In the genomic region with DNA sequence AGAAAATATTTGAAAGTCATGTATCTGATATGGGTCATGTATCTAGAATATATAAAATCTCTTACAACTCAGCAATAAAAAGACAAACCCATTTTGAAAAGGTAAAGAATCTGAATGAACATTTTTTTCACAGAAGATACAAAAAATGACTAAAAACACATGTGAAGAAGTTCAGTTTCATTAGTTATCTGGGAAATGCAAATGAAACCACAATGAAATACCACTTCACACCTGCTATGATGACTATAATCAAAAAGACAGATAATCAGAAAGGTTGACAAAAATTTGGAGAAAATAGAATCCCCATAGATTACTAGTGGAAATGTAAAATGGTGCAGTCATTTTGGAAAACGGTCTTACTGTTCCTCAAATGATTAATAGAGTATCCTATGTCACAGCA, we compare ENCODE assay signal across 19 cellular contexts.
A peak's percentile ranks its signal among the peaks of the same experiment; 100 is the strongest.
DNase-seq lines count a peak whose midpoint lies in the region; ATAC-seq, FAIRE-seq and TF ChIP-seq lines count a peak whose summit lies in the region.
"Had no signal": no experiment of that assay in that cellular context is flagged by ENCODE, and none has a peak within 500 bp of the region (broad histone marks: within the 10 kb centered on the region; RNA-seq: fewer than 3 reads in every experiment).

No MANE protein-coding gene starts in this region.

- ATAC-seq in HG02610 (IDR thresholded peaks at IDR 0.05; ENCODE audit: unreplicated experiment) = peak; percentile 63
- peak; percentile 73 for ATAC-seq in HG03159 (IDR thresholded peaks at IDR 0.05; ENCODE audit: unreplicated experiment)
- no peak for ATAC-seq in HG02642 (IDR thresholded peaks at IDR 0.05; ENCODE audit: poor library complexity, unreplicated experiment)
- ATAC-seq: left colon had no signal

- no peaks in the 10 kb centered on the region for H3K4me1 Mint-ChIP-seq in osteocyte (ENCODE audit: unreplicated experiment)
- H3K4me1 Mint-ChIP-seq: activated CD4-positive, alpha-beta T cell treated with anti-CD3 and anti-CD28 coated beads, Interleukin-2, amount 10 ng/mL, durations not matched to agents 24 days and 14 days; nephron progenitor cell had no signal

- H3K4me3 Mint-ChIP-seq in osteocyte (ENCODE audit: unreplicated experiment) = no peak overlapping the region
- H3K4me3 Mint-ChIP-seq: activated CD4-positive, alpha-beta T cell treated with anti-CD3 and anti-CD28 coated beads, Interleukin-2, amount 10 ng/mL, durations not matched to agents 24 days and 14 days; HFFc6; nephron progenitor cell had no signal

- no peak overlapping the region for H3K4me3 ChIP-seq in SJCRH30
- H3K4me3 ChIP-seq: MG63, vagina had no signal

- FAIRE-seq in GM19239 (lab: Jason Lieb, UNC) = peak; percentile 78

- H3K27ac ChIP-seq in SJCRH30 = no peak overlapping the region
- H3K27ac ChIP-seq: RWPE1, vagina had no signal

- no peaks in the 10 kb centered on the region for H3K27me3 Mint-ChIP-seq in osteocyte (ENCODE audit: unreplicated experiment)
- H3K27me3 Mint-ChIP-seq: activated CD4-positive, alpha-beta T cell treated with anti-CD3 and anti-CD28 coated beads, Interleukin-2, amount 10 ng/mL, durations not matched to agents 24 days and 14 days had no signal

- no peaks in the 10 kb centered on the region for H3K4me1 ChIP-seq in SJCRH30
- H3K4me1 ChIP-seq: vagina had no signal

- H3K9me3 ChIP-seq in SJCRH30 (replicated peaks) = no peaks in the 10 kb centered on the region
- H3K9me3 ChIP-seq: vagina had no signal

- peaks cover 47% of the 10 kb centered on the region for H3K9me3 Mint-ChIP-seq in osteocyte (ENCODE audit: unreplicated experiment)

- no peaks in the 10 kb centered on the region for H3K36me3 ChIP-seq in SJCRH30
- H3K36me3 ChIP-seq: MG63, vagina had no signal

- H3K36me3 Mint-ChIP-seq in osteocyte (ENCODE audit: unreplicated experiment) = no peaks in the 10 kb centered on the region

- no peak overlapping the region for H3K27ac Mint-ChIP-seq in osteocyte (ENCODE audit: unreplicated experiment)
- H3K27ac Mint-ChIP-seq: activated CD4-positive, alpha-beta T cell treated with anti-CD3 and anti-CD28 coated beads, Interleukin-2, amount 10 ng/mL, durations not matched to agents 24 days and 14 days; HFFc6; nephron progenitor cell had no signal

- DNase-seq in GM19239 (ENCODE audit: insufficient read length, low spot score) = no peak
- no peak for DNase-seq in amygdala (lab: John Stamatoyannopoulos, UW)
- DNase-seq in osteocyte (ENCODE audit: extremely low spot score, unreplicated experiment) = no peak
- no peak for DNase-seq in SJCRH30
- DNase-seq: activated CD4-positive, alpha-beta T cell treated with anti-CD3 and anti-CD28 coated beads, Interleukin-2, amount 10 ng/mL, durations not matched to agents 24 days and 14 days; central memory CD4-positive, alpha-beta T cell; HFFc6; left colon; MG63; NCI-H1694; NCI-H226; nephron progenitor cell; stimulated activated CD8-positive, alpha-beta memory T cell treated with anti-CD3 and anti-CD28 coated beads, Interleukin-4, amount 100 ng/mL, for 48 hours; substantia nigra had no signal

- TF ChIP-seq CTCF in osteocyte (IDR thresholded peaks at IDR 0.05) = no peak

- H3K27me3 ChIP-seq in SJCRH30 = no peaks in the 10 kb centered on the region
- H3K27me3 ChIP-seq: MG63, vagina had no signal
